1 cellular context compared by ENCODE assay signal in the genomic region with DNA sequence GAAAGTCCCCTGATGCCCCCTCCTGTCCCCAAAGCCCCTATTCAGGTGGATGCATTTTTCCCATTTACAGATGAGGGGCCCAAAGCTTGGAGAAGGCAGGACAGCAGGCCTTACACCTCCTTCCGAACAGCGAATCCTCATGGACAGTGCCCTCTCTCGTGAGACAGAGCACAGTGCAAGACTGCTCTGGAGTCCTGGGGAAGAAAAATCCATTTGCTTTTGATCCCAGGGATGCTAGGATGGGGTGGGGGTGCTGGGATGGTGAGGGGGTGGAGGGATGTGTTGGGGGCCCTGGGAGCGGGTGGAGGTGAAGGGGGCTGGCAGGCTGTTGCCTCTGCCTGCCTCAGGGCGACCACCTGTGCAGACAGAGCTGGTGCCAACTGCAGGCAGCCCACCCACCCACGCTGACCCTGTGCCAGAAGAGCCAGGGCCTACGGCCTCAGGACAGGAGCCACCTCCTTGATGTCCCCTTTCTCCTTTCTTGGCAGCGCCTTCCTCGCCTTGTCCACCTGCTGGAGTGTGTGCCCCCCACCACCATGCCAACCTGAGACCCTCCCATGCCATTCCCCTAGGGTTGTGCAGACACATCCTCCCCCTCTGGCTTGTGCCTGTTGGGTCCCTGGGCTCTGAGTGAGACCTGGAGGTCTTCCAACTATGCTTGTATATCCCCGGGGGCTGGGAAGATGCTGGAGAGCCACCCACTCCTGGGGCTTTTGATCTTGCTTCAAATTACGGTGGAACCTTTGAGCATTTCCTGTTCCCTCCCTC.
TF ChIP-seq lines count a peak whose summit lies in the region.

No MANE protein-coding gene starts in this region.

TF ChIP-seq in GM23338, 12 proteins besides CTCF, POLR2A, EP300 and RAD21 (continued from another document):
- TF ChIP-seq, protein P1, sequence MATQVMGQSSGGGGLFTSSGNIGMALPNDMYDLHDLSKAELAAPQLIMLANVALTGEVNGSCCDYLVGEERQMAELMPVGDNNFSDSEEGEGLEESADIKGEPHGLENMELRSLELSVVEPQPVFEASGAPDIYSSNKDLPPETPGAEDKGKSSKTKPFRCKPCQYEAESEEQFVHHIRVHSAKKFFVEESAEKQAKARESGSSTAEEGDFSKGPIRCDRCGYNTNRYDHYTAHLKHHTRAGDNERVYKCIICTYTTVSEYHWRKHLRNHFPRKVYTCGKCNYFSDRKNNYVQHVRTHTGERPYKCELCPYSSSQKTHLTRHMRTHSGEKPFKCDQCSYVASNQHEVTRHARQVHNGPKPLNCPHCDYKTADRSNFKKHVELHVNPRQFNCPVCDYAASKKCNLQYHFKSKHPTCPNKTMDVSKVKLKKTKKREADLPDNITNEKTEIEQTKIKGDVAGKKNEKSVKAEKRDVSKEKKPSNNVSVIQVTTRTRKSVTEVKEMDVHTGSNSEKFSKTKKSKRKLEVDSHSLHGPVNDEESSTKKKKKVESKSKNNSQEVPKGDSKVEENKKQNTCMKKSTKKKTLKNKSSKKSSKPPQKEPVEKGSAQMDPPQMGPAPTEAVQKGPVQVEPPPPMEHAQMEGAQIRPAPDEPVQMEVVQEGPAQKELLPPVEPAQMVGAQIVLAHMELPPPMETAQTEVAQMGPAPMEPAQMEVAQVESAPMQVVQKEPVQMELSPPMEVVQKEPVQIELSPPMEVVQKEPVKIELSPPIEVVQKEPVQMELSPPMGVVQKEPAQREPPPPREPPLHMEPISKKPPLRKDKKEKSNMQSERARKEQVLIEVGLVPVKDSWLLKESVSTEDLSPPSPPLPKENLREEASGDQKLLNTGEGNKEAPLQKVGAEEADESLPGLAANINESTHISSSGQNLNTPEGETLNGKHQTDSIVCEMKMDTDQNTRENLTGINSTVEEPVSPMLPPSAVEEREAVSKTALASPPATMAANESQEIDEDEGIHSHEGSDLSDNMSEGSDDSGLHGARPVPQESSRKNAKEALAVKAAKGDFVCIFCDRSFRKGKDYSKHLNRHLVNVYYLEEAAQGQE (IDR thresholded peaks at IDR 0.05; ENCODE audit: unreplicated experiment), result no peak
- TF ChIP-seq, protein P2, sequence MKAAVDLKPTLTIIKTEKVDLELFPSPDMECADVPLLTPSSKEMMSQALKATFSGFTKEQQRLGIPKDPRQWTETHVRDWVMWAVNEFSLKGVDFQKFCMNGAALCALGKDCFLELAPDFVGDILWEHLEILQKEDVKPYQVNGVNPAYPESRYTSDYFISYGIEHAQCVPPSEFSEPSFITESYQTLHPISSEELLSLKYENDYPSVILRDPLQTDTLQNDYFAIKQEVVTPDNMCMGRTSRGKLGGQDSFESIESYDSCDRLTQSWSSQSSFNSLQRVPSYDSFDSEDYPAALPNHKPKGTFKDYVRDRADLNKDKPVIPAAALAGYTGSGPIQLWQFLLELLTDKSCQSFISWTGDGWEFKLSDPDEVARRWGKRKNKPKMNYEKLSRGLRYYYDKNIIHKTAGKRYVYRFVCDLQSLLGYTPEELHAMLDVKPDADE (IDR thresholded peaks at IDR 0.05), result no peak
